ENCODE assay signal across 10 cellular contexts in the genomic region with DNA sequence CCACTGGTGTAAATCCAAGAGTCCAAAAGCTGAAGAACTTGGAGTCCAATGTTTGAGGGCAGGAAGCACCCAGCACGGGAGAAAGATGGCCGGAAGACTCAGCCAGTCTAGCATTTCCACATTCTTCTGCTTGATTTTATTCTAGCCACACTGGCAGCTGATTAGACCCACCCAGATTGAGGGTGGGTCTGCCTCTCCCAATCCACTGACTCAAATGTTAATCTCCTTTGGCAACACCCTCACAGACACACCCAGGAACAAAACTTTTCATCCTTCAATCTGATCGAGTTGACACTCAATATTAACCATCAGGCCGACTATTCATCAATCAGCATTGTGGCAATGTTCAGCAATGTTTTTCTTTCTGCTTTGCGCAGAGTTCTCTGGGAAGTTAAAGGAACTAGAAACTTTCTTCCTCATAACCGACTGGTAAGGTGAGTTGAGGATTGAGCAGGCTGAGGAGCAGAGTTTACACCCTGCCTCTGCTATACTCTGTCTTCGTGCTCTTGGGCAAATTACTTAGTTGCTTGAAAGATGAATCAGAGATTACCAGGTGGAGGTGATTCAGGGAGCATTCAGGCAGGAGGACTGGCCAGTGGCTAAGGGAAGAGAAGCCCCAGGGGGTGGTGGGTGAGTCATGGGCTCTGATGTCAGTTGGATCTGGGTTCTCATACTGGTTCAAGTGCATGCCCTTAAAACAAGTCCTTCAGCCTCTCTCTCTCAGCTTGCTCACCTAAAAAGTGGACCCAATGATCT. TPM values are rescaled to one million over a fixed set of nuclear protein-coding genes. Genes with fewer than 3 reads are reported as not detected.
DNase-seq lines count a peak whose midpoint lies in the region; ATAC-seq and TF ChIP-seq lines count a peak whose summit lies in the region.
"Had no signal": no experiment of that assay in that cellular context is flagged by ENCODE, and none has a peak within 500 bp of the region (broad histone marks: within the 10 kb centered on the region; RNA-seq: fewer than 3 reads in every experiment).

No MANE protein-coding gene starts in this region.

- ATAC-seq in GM19397 (IDR thresholded peaks at IDR 0.05; ENCODE audit: unreplicated experiment) (no peak), heart left ventricle (no peak)

- H3K36me3 ChIP-seq in HUES48 (ENCODE audit: control insufficient read depth, insufficient read depth, low read length) (no peaks in the 10 kb centered on the region), heart left ventricle (no peaks in the 10 kb centered on the region)

- in situ Hi-C loops in Caki2 (cut with HindIII; ENCODE audit: low pct_unique_long_range_greater_than_20kb, low sequenced_read_pairs), result no loop called here
- in situ Hi-C loops in astrocyte of the cerebellum (cut with HindIII; ENCODE audit: low sequenced_read_pairs), result no loop called here

- TF ChIP-seq CTCF in astrocyte of the cerebellum (IDR thresholded peaks at IDR 0.05; ENCODE audit: low read depth, low read length, missing control alignments), result no peak
- TF ChIP-seq CTCF in lower leg skin (IDR thresholded peaks at IDR 0.05), result no peak
- no peak for TF ChIP-seq CTCF in heart left ventricle (IDR thresholded peaks at IDR 0.05)

- WGBS in lower leg skin, 2 donors, result 36 to 42% methylated on average over 7 of the region's 7 CpGs
- 73 to 84% (median 78%) methylated on average over 7 of the region's 7 CpGs for WGBS in heart left ventricle, 4 donors

- H3K9ac ChIP-seq in HUES48 (ENCODE audit: low read depth, low read length), result no peak overlapping the region

- DNase-seq in Caki2 (ENCODE audit: low read depth) (peak; percentile 46), astrocyte of the cerebellum (ENCODE audit: low read depth) (peak; percentile 45), lower leg skin (ENCODE audit: low spot score in 2 of 2) (peak; percentile 40 to 64), hepatic stellate cell (ENCODE audit: low spot score) (no peak), SKM-1 treated with dmso at 0.1 percent for 144 hours (lab: John Stamatoyannopoulos, UW; ENCODE audit: unreplicated experiment) (no peak), heart left ventricle (no peak)
- DNase-seq: activated T-cell treated with anti-CD3 and anti-CD28 coated beads, Interleukin-2, amount 50 U/mL, for 48 hours; MV-4-11 had no signal

- H3K9me3 ChIP-seq in HUES48 (ENCODE audit: control insufficient read depth, insufficient read depth, low read length) (no peaks in the 10 kb centered on the region), heart left ventricle (no peaks in the 10 kb centered on the region)

- H3K27me3 ChIP-seq in HUES48 (ENCODE audit: control insufficient read depth, insufficient read depth, low read length) (no peaks in the 10 kb centered on the region), heart left ventricle (peaks cover 0 to 8% (median 0%) of the 10 kb centered on the region in 9 donors)

- H3K4me1 ChIP-seq in HUES48 (ENCODE audit: control insufficient read depth, insufficient read depth, low read length) (no peaks in the 10 kb centered on the region; the same call in 1 of the 2 replicates), heart left ventricle (no peaks in the 10 kb centered on the region)

- H3K27ac ChIP-seq in HUES48 (ENCODE audit: low read depth, low read length), result peak overlapping the region; percentile 66
- no peak overlapping the region for H3K27ac ChIP-seq in heart left ventricle

- H3K4me3 ChIP-seq in HUES48 (ENCODE audit: low read depth, low read length) (no peak overlapping the region), astrocyte of the cerebellum (ENCODE audit: low read depth, low read length) (no peak overlapping the region), lower leg skin (ENCODE audit: low read depth, poor library complexity, severe bottlenecking) (no peak overlapping the region), heart left ventricle (no peak overlapping the region)

- TF ChIP-seq POLR2A in lower leg skin (IDR thresholded peaks at IDR 0.05) (no peak), heart left ventricle (IDR thresholded peaks at IDR 0.05) (no peak)

- intact Hi-C loops in lower leg skin (cut with DNase I; ENCODE audit: low total_unique reads), result no loop called here
- intact Hi-C loops in heart left ventricle (cut with DNase I), result no loop called here

RNA-seq across cellular contexts. Expression of a gene that starts 28.2 kb away (rescaled TPM):
- 37.9 and 40.3 TPM in 2 replicates for total RNA-seq in Caki2 (2014; rRNA removed; shearing (Covaris generic); ENCODE audit: low replicate concordance)
- 10 to 100 TPM; 48.6 to 86.3 (median 52.0) TPM for total RNA-seq in lower leg skin
- 10 to 100 TPM; 29.8 to 49.7 (median 45.3) TPM for total RNA-seq in heart left ventricle
- polyA plus RNA-seq in heart left ventricle, result 10 to 100 TPM; 35.5 to 43.7 TPM

Comparison
In these comparisons a context has a peak if more than half of its experiments do, and no peak if none do; other contexts are left out.
1. DNase-seq: peak in Caki2 (single experiment), astrocyte of the cerebellum (single experiment) and lower leg skin (2 of 2); none in hepatic stellate cell (single experiment), SKM-1 treated with dmso at 0.1 percent for 144 hours (single experiment) and heart left ventricle (0 of 5).